Comparison of ENCODE assay signal across 1 cellular context in the genomic region with DNA sequence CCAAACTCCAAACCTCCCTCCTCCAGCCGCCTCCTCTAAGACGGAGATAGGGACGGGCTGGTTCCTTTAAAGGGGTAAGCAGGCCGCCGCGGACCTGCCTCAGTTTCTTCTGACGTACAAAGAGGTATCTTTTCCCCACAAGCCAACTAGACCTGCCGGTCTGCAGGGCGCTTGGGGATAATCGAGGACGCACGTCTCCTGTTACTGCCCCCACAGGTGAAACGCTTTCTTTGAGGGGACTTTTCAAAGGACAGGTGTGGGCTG.
TF ChIP-seq lines count a peak whose summit lies in the region.

No MANE protein-coding gene starts in this region.

TF ChIP-seq in HepG2, 621 proteins besides CTCF, POLR2A, EP300 and RAD21 (continued from another document and continues in another):
- TF ChIP-seq ZNF629 (CRISPR knock-in tag; conservative IDR thresholded peaks at IDR 0.05) (no peak), RXRA (CRISPR knock-in tag; IDR thresholded peaks at IDR 0.05) (0 out of 2 replicates have a peak, but pooled peaks have one; percentile 7), HNRNPLL (IDR thresholded peaks at IDR 0.05; ENCODE audit: low read depth, low read length, poor library complexity, severe bottlenecking) (no peak), KMT2A (CRISPR knock-in tag; IDR thresholded peaks at IDR 0.05) (peak; percentile 20; the same call in 1 of the 2 replicates), NPAS2 (CRISPR knock-in tag; IDR thresholded peaks at IDR 0.05; ENCODE audit: borderline replicate concordance) (no peak), ZNF691 (CRISPR knock-in tag; IDR thresholded peaks at IDR 0.05; ENCODE audit: borderline replicate concordance, low read depth) (no peak), XRCC5 (optimal IDR thresholded peaks at IDR 0.05; ENCODE audit: low read length) (peak; percentile 5), ZNF292 (CRISPR knock-in tag; IDR thresholded peaks at IDR 0.05; ENCODE audit: borderline replicate concordance, low read depth) (no peak; the same call in 1 of the 2 replicates), JARID2 (CRISPR knock-in tag; IDR thresholded peaks at IDR 0.05; ENCODE audit: insufficient replicate concordance) (no peak), ZNF331 (CRISPR knock-in tag; IDR thresholded peaks at IDR 0.05) (no peak), ZNF121 (CRISPR knock-in tag; IDR thresholded peaks at IDR 0.05) (no peak), MED8 (CRISPR knock-in tag; IDR thresholded peaks at IDR 0.05; ENCODE audit: insufficient replicate concordance) (no peak), RBAK (CRISPR knock-in tag; IDR thresholded peaks at IDR 0.05) (no peak), ISX (CRISPR knock-in tag; conservative IDR thresholded peaks at IDR 0.05) (no peak), KDM3A (CRISPR knock-in tag; IDR thresholded peaks at IDR 0.05; ENCODE audit: low read depth) (no peak), ZNF350 (CRISPR knock-in tag; IDR thresholded peaks at IDR 0.05; ENCODE audit: borderline replicate concordance, low read depth) (no peak), BRD4 (CRISPR knock-in tag; IDR thresholded peaks at IDR 0.05) (peak; percentile 51; the same call in 1 of the 2 replicates), GATAD1 (CRISPR knock-in tag; IDR thresholded peaks at IDR 0.05) (no peak), ZBTB21 (CRISPR knock-in tag; IDR thresholded peaks at IDR 0.05) (no peak), ZNF83 (CRISPR knock-in tag; IDR thresholded peaks at IDR 0.05; ENCODE audit: borderline replicate concordance) (no peak), MBD4 (IDR thresholded peaks at IDR 0.05; ENCODE audit: borderline replicate concordance, low read length) (no peak), MLXIP (CRISPR knock-in tag; IDR thresholded peaks at IDR 0.05; ENCODE audit: borderline replicate concordance) (no peak), TAF1 (CRISPR knock-in tag; IDR thresholded peaks at IDR 0.05) (peak; percentile 11; the same call in 1 of the 2 replicates), ZNF264 (CRISPR knock-in tag; IDR thresholded peaks at IDR 0.05) (0 out of 2 replicates have a peak, but pooled peaks have one; percentile 26), NR3C1 (CRISPR knock-in tag; IDR thresholded peaks at IDR 0.05) (no peak), EZH2 (conservative IDR thresholded peaks at IDR 0.05; ENCODE audit: low read depth, low read length) (no peak), SP140L (CRISPR knock-in tag; IDR thresholded peaks at IDR 0.05; ENCODE audit: borderline replicate concordance) (no peak), IKZF5 (CRISPR knock-in tag; IDR thresholded peaks at IDR 0.05) (0 out of 2 replicates have a peak, but pooled peaks have one; percentile 26), ELF1 (CRISPR knock-in tag; IDR thresholded peaks at IDR 0.05) (no peak), ZNF275 (CRISPR knock-in tag; IDR thresholded peaks at IDR 0.05; ENCODE audit: borderline replicate concordance) (no peak), ZNF557 (CRISPR knock-in tag; IDR thresholded peaks at IDR 0.05) (no peak), ZNF33B (CRISPR knock-in tag; IDR thresholded peaks at IDR 0.05) (no peak), BRCA1 (CRISPR knock-in tag; IDR thresholded peaks at IDR 0.05) (peak; percentile 78; the same call in 1 of the 2 replicates), ZNF12 (CRISPR knock-in tag; IDR thresholded peaks at IDR 0.05) (no peak), SOX6 (IDR thresholded peaks at IDR 0.05) (no peak), SOX6 (CRISPR knock-in tag; IDR thresholded peaks at IDR 0.05) (no peak), FUBP1 (CRISPR knock-in tag; IDR thresholded peaks at IDR 0.05; ENCODE audit: borderline replicate concordance) (no peak), ZNF451 (CRISPR knock-in tag; IDR thresholded peaks at IDR 0.05) (no peak), ZNF788 (CRISPR knock-in tag; IDR thresholded peaks at IDR 0.05; ENCODE audit: borderline replicate concordance) (0 out of 2 replicates have a peak, but pooled peaks have one; percentile 5), ZNF556 (CRISPR knock-in tag; IDR thresholded peaks at IDR 0.05; ENCODE audit: borderline replicate concordance) (no peak), ZNF598 (CRISPR knock-in tag; IDR thresholded peaks at IDR 0.05; ENCODE audit: borderline replicate concordance) (no peak), ZNF580 (CRISPR knock-in tag; IDR thresholded peaks at IDR 0.05; ENCODE audit: borderline replicate concordance, low read depth) (no peak), CSRNP2 (CRISPR knock-in tag; conservative IDR thresholded peaks at IDR 0.05; ENCODE audit: low read depth) (no peak), CAMTA2 (CRISPR knock-in tag; IDR thresholded peaks at IDR 0.05; ENCODE audit: borderline replicate concordance) (no peak), SSRP1 (CRISPR knock-in tag; IDR thresholded peaks at IDR 0.05) (no peak), ZNF543 (CRISPR knock-in tag; IDR thresholded peaks at IDR 0.05) (peak; percentile 37; the same call in 1 of the 2 replicates), RAD51 (IDR thresholded peaks at IDR 0.05; ENCODE audit: borderline replicate concordance) (no peak), SYNCRIP (IDR thresholded peaks at IDR 0.05; ENCODE audit: insufficient read depth, low read depth, low read length) (no peak), ZNF260 (CRISPR knock-in tag; IDR thresholded peaks at IDR 0.05; ENCODE audit: borderline replicate concordance, low read depth) (no peak), TRIM24 (CRISPR knock-in tag; IDR thresholded peaks at IDR 0.05) (no peak), GATA4 (IDR thresholded peaks at IDR 0.05; ENCODE audit: borderline replicate concordance, low read depth) (no peak), ESRRA (CRISPR knock-in tag; IDR thresholded peaks at IDR 0.05; ENCODE audit: low read depth) (0 out of 2 replicates have a peak, but pooled peaks have one; percentile 5), NRL (CRISPR knock-in tag; IDR thresholded peaks at IDR 0.05; ENCODE audit: borderline replicate concordance) (peak; percentile 34; the same call in 1 of the 2 replicates), ZFP36L1 (CRISPR knock-in tag; IDR thresholded peaks at IDR 0.05) (no peak), ZNF720 (CRISPR knock-in tag; IDR thresholded peaks at IDR 0.05) (no peak), ZNF879 (CRISPR knock-in tag; IDR thresholded peaks at IDR 0.05) (no peak), ZMYM2 (CRISPR knock-in tag; IDR thresholded peaks at IDR 0.05) (no peak), CREB1 (IDR thresholded peaks at IDR 0.05) (no peak), CREB1 (CRISPR knock-in tag; IDR thresholded peaks at IDR 0.05) (no peak), ZNF335 (CRISPR knock-in tag; IDR thresholded peaks at IDR 0.05) (no peak), ZNF891 (CRISPR knock-in tag; IDR thresholded peaks at IDR 0.05) (0 out of 2 replicates have a peak, but pooled peaks have one; percentile 28)
- TF ChIP-seq, protein P1, sequence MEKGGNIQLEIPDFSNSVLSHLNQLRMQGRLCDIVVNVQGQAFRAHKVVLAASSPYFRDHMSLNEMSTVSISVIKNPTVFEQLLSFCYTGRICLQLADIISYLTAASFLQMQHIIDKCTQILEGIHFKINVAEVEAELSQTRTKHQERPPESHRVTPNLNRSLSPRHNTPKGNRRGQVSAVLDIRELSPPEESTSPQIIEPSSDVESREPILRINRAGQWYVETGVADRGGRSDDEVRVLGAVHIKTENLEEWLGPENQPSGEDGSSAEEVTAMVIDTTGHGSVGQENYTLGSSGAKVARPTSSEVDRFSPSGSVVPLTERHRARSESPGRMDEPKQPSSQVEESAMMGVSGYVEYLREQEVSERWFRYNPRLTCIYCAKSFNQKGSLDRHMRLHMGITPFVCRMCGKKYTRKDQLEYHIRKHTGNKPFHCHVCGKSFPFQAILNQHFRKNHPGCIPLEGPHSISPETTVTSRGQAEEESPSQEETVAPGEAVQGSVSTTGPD (CRISPR knock-in tag; IDR thresholded peaks at IDR 0.05) = no peak
- TF ChIP-seq, protein P2, sequence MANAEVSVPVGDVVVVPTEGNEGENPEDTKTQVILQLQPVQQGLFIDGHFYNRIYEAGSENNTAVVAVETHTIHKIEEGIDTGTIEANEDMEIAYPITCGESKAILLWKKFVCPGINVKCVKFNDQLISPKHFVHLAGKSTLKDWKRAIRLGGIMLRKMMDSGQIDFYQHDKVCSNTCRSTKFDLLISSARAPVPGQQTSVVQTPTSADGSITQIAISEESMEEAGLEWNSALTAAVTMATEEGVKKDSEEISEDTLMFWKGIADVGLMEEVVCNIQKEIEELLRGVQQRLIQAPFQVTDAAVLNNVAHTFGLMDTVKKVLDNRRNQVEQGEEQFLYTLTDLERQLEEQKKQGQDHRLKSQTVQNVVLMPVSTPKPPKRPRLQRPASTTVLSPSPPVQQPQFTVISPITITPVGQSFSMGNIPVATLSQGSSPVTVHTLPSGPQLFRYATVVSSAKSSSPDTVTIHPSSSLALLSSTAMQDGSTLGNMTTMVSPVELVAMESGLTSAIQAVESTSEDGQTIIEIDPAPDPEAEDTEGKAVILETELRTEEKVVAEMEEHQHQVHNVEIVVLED (CRISPR knock-in tag; IDR thresholded peaks at IDR 0.05; ENCODE audit: borderline replicate concordance) = no peak
